Comparison of ENCODE assay signal across 8 cellular contexts in genomic region chr7:140326116-140326928, GRCh38.
DNase-seq lines count a peak whose midpoint lies in the region; ATAC-seq and TF ChIP-seq lines count a peak whose summit lies in the region.

No MANE protein-coding gene starts in this region.

- H3K4me1 ChIP-seq in heart left ventricle (peaks cover 0 to 13% (median 5%) of the 10 kb centered on the region in 12 donors), prostate gland (replicated peaks) (no peaks in the 10 kb centered on the region)

- TF ChIP-seq POLR2A in heart left ventricle (IDR thresholded peaks at IDR 0.05) (no peak), prostate gland (IDR thresholded peaks at IDR 0.05) (no peak)

- TF ChIP-seq RAD21 in Ishikawa (IDR thresholded peaks at IDR 0.05; ENCODE audit: low read depth) = peak; percentile 85

- no peak for TF ChIP-seq EP300 in Ishikawa (IDR thresholded peaks at IDR 0.05; ENCODE audit: borderline replicate concordance)

- no peaks in the 10 kb centered on the region for H3K9me3 ChIP-seq in heart left ventricle
- no peaks in the 10 kb centered on the region for H3K9me3 ChIP-seq in prostate gland

- intact Hi-C loops in heart left ventricle (cut with DNase I) = loop anchor here (1.0 to 10.0 kb wide), 5 partner anchors 149 to 154 kb away; partner anchors contain the start of gene KDM7A (in 4 of the 10)
- intact Hi-C loops in prostate gland (cut with DNase I) = loop anchor here (10.0 kb wide), 1 partner anchor 322 kb away; no protein-coding TSS in a partner anchor

- WGBS in heart left ventricle, 4 donors = 21 to 36% (median 24%) methylated on average over 14 to 16 of the region's 16 CpGs
- 19% methylated on average over 16 of the region's 16 CpGs for WGBS in prostate gland

- peak overlapping the region in 1 of 12 donors; percentile 39 for H3K27ac ChIP-seq in heart left ventricle
- H3K27ac ChIP-seq in prostate gland = peak overlapping the region; percentile 58 to 71

- no peaks in the 10 kb centered on the region for H3K36me3 ChIP-seq in heart left ventricle
- H3K36me3 ChIP-seq in prostate gland = no peaks in the 10 kb centered on the region

- H3K27me3 ChIP-seq in heart left ventricle = no peaks in the 10 kb centered on the region
- no peaks in the 10 kb centered on the region for H3K27me3 ChIP-seq in prostate gland (replicated peaks; ENCODE audit: insufficient read depth)

- peak; percentile 41 to 80 (median 65) for TF ChIP-seq CTCF in heart left ventricle (IDR thresholded peaks at IDR 0.05)
- TF ChIP-seq CTCF in prostate gland (IDR thresholded peaks at IDR 0.05) = peak in 3 of 4 experiments; percentile 51 to 76 (median 76)

- DNase-seq in DMS 273 (lab: John Stamatoyannopoulos, UW; ENCODE audit: unreplicated experiment) (peak; percentile 88), SK-N-DZ (ENCODE audit: low spot score) (peak; percentile 55), amniotic stem cell (lab: John Stamatoyannopoulos, UW) (peak; percentile 50), heart left ventricle (peak; percentile 51 to 69 (median 66)), prostate gland (ENCODE audit: low spot score) (peak; percentile 71)

- ATAC-seq in heart left ventricle = peak; percentile 66 to 95 (median 92)
- no peak for ATAC-seq in GM18519 (IDR thresholded peaks at IDR 0.05; ENCODE audit: low FRiP score, unreplicated experiment)
- no peak for ATAC-seq in GM18909 (IDR thresholded peaks at IDR 0.05; ENCODE audit: poor library complexity, unreplicated experiment)

- H3K4me3 ChIP-seq in heart left ventricle = peak overlapping the region in 5 of 12 donors; percentile 11 to 32 (median 19)
- H3K4me3 ChIP-seq in prostate gland = no peak overlapping the region

TF ChIP-seq in Ishikawa, 13 proteins besides CTCF, POLR2A, EP300 and RAD21:
- TF ChIP-seq REST (IDR thresholded peaks at IDR 0.05; ENCODE audit: low read depth) (no peak), YY1 (IDR thresholded peaks at IDR 0.05; ENCODE audit: low read depth) (no peak), ZBTB7A (IDR thresholded peaks at IDR 0.05; ENCODE audit: low read depth) (no peak), CREB1 (IDR thresholded peaks at IDR 0.05; ENCODE audit: low read depth) (no peak), TCF12 (IDR thresholded peaks at IDR 0.05; ENCODE audit: low read depth) (no peak)

Comparison
In these comparisons a context has a peak if more than half of its experiments do, and no peak if none do; other contexts are left out.
1. ATAC-seq: peak in heart left ventricle (4 of 4); none in GM18519 (single experiment) and GM18909 (single experiment).
2. Peak in every context shown above with its lines, with median percentiles within 50 percentile points of each other: DNase-seq.